In the genomic region with DNA sequence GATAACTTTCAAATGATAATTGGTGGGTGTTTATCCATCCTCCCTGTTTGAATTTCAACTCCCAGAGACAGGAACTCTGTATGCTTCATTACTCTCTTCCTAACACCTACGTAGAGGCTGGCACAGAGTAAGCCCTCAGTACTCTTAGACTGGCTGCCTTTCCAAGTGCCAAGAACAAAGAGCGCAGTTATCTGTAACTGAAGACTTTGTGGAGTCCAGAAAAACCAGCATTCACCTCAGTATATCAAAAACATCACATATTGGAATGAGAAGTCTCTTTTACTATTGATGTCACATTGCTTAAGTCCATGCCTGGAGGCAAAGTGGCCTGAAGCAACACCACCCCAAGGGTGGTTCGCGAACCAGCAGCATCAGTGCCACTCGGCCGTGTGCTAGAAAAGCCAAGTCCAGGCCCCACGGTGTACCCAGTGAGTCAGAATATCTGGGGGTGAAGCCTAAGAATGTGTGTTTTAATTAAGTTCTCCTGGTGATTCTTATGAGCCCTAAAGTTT, we compare ENCODE assay signal across 15 cellular contexts.
DNase-seq lines count a peak whose midpoint lies in the region; ATAC-seq and TF ChIP-seq lines count a peak whose summit lies in the region.
"Had no signal": no experiment of that assay in that cellular context is flagged by ENCODE, and none has a peak within 500 bp of the region (broad histone marks: within the 10 kb centered on the region; RNA-seq: fewer than 3 reads in every experiment).

No MANE protein-coding gene starts in this region.

- no peaks in the 10 kb centered on the region for H3K27me3 ChIP-seq in ascending aorta
- no peaks in the 10 kb centered on the region for H3K27me3 ChIP-seq in stomach
- H3K27me3 ChIP-seq: ovary had no signal

- H3K27me3 Mint-ChIP-seq in activated CD4-positive, alpha-beta T cell treated with anti-CD3 and anti-CD28 coated beads for 36 hours = peaks cover 6% of the 10 kb centered on the region
- H3K27me3 Mint-ChIP-seq in activated naive CD4-positive, alpha-beta T cell treated with anti-CD3 and anti-CD28 coated beads, Interleukin-2, amount 10 ng/mL, durations not matched to agents 7 days and 5 days = no peaks in the 10 kb centered on the region

- no peak overlapping the region for H3K4me3 Mint-ChIP-seq in activated CD4-positive, alpha-beta T cell treated with anti-CD3 and anti-CD28 coated beads for 36 hours
- H3K4me3 Mint-ChIP-seq in activated naive CD4-positive, alpha-beta T cell treated with anti-CD3 and anti-CD28 coated beads, Interleukin-2, amount 10 ng/mL, durations not matched to agents 7 days and 5 days = no peak overlapping the region
- H3K4me3 Mint-ChIP-seq: immature natural killer cell; T-helper 1 cell treated with Interleukin-12 subunit alpha and Interleukin-12 subunit beta and Interleukin-4 antibody, amounts not matched to agents 30 μg/mL and 1 μg/mL, for 36 hours had no signal

- intact Hi-C loops in activated CD4-positive, alpha-beta T cell treated with anti-CD3 and anti-CD28 coated beads for 36 hours (cut with DNase I, micrococcal nuclease) = loop anchor here (2.0 to 10.0 kb wide), 7 partner anchors 47 to 1409 kb away; partner anchors contain the start of genes EDEM3 (in 1 of the 2), SMG7 (in 1 of the 2), SWT1 (in 1 of the 2) and TRMT1L (in 1 of the 2)
- intact Hi-C loops in ascending aorta (cut with DNase I) = loop anchor here (2.0 kb wide), 2 partner anchors 55 to 89 kb away; no protein-coding TSS in a partner anchor
- intact Hi-C loops in left ventricle myocardium superior (cut with micrococcal nuclease) = loop anchor here (10.0 kb wide), 1 partner anchor 49 kb away; no protein-coding TSS in a partner anchor
- intact Hi-C loops in stomach (cut with DNase I; ENCODE audit: low total_unique reads) = no loop called here

- peaks cover 34% of the 10 kb centered on the region for H3K4me1 Mint-ChIP-seq in activated CD4-positive, alpha-beta T cell treated with anti-CD3 and anti-CD28 coated beads for 36 hours
- peaks cover 6% of the 10 kb centered on the region for H3K4me1 Mint-ChIP-seq in activated naive CD4-positive, alpha-beta T cell treated with anti-CD3 and anti-CD28 coated beads, Interleukin-2, amount 10 ng/mL, durations not matched to agents 7 days and 5 days
- H3K4me1 Mint-ChIP-seq: immature natural killer cell had no signal

- H3K36me3 Mint-ChIP-seq in activated CD4-positive, alpha-beta T cell treated with anti-CD3 and anti-CD28 coated beads for 36 hours (ENCODE audit: low read depth) = peaks cover 24% of the 10 kb centered on the region
- peaks cover 26% of the 10 kb centered on the region for H3K36me3 Mint-ChIP-seq in activated naive CD4-positive, alpha-beta T cell treated with anti-CD3 and anti-CD28 coated beads, Interleukin-2, amount 10 ng/mL, durations not matched to agents 7 days and 5 days

- no peak for TF ChIP-seq POLR2A in stomach (IDR thresholded peaks at IDR 0.05)
- TF ChIP-seq POLR2A in GM18505 (IDR thresholded peaks at IDR 0.05; ENCODE audit: borderline replicate concordance, extremely low read depth, insufficient read depth, insufficient read length) = no peak

- H3K36me3 ChIP-seq in ascending aorta (peaks cover 0 to 14% of the 10 kb centered on the region in 2 donors), stomach (peaks cover 0 to 8% (median 4%) of the 10 kb centered on the region in 4 donors)
- H3K36me3 ChIP-seq: ovary had no signal

- peaks cover 8 to 79% of the 10 kb centered on the region in 2 donors for H3K4me1 ChIP-seq in ascending aorta
- peaks cover 4 to 89% (median 53%) of the 10 kb centered on the region in 4 donors for H3K4me1 ChIP-seq in stomach

- no peak for DNase-seq in activated CD4-positive, alpha-beta T cell treated with anti-CD3 and anti-CD28 coated beads for 36 hours
- DNase-seq in activated CD4-positive, alpha-beta T cell treated with anti-CD3 and anti-CD28 coated beads, Interleukin-2, amount 50 U/mL, for 48 hours = no peak
- DNase-seq in ascending aorta (ENCODE audit: low spot score in 2 of 2) (no peak), left ventricle myocardium superior (no peak), stomach (no peak), NCI-H2227 (lab: John Stamatoyannopoulos, UW; ENCODE audit: unreplicated experiment) (no peak)
- DNase-seq in activated naive CD4-positive, alpha-beta T cell treated with anti-CD3 and anti-CD28 coated beads, Interleukin-2, amount 10 ng/mL, durations not matched to agents 7 days and 5 days = no peak
- DNase-seq: activated effector memory CD4-positive, alpha-beta T cell treated with anti-CD3 and anti-CD28 coated beads, Interleukin-2, amount 50 U/mL, for 16 hours; immature natural killer cell; NCI-H2081; ovary had no signal

- H3K9me3 Mint-ChIP-seq in activated CD4-positive, alpha-beta T cell treated with anti-CD3 and anti-CD28 coated beads for 36 hours (ENCODE audit: low read depth) = no peaks in the 10 kb centered on the region
- H3K9me3 Mint-ChIP-seq in activated naive CD4-positive, alpha-beta T cell treated with anti-CD3 and anti-CD28 coated beads, Interleukin-2, amount 10 ng/mL, durations not matched to agents 7 days and 5 days = no peaks in the 10 kb centered on the region
- H3K9me3 Mint-ChIP-seq: immature natural killer cell; T-helper 1 cell treated with Interleukin-12 subunit alpha and Interleukin-12 subunit beta and Interleukin-4 antibody, amounts not matched to agents 30 μg/mL and 1 μg/mL, for 36 hours had no signal

- peak; percentile 1 for ATAC-seq in activated CD4-positive, alpha-beta T cell treated with anti-CD3 and anti-CD28 coated beads for 36 hours
- ATAC-seq in left ventricle myocardium superior (peak; percentile 60), GM18505 (IDR thresholded peaks at IDR 0.05; ENCODE audit: unreplicated experiment) (no peak)

- H3K9me3 ChIP-seq in ascending aorta (no peaks in the 10 kb centered on the region), stomach (no peaks in the 10 kb centered on the region)
- H3K9me3 ChIP-seq: ovary had no signal

- H3K4me3 ChIP-seq in ascending aorta (no peak overlapping the region), stomach (no peak overlapping the region)
- H3K4me3 ChIP-seq: ovary had no signal

- TF ChIP-seq CTCF in ascending aorta (IDR thresholded peaks at IDR 0.05) (no peak), stomach (IDR thresholded peaks at IDR 0.05) (no peak)

- POLR2A ChIA-PET in activated CD4-positive, alpha-beta T cell treated with anti-CD3 and anti-CD28 coated beads for 36 hours (lab: Charles Lee) = interaction anchor here (1.0 to 2.2 kb wide), 3 partner anchors 16 to 129 kb away, joined by 3 to 22 read pairs (median 8); partner anchors contain the start of genes EDEM3 and NIBAN1

- TF ChIP-seq EP300 in stomach (IDR thresholded peaks at IDR 0.05) = no peak

- CTCF ChIA-PET in activated CD4-positive, alpha-beta T cell treated with anti-CD3 and anti-CD28 coated beads for 36 hours (lab: Charles Lee) = interaction anchor here (1.0 kb wide), 2 partner anchors 90 to 94 kb away, joined by 3 to 5 read pairs; no protein-coding TSS in a partner anchor
- CTCF ChIA-PET in activated naive CD4-positive, alpha-beta T cell treated with anti-CD3 and anti-CD28 coated beads, Interleukin-2, amount 10 ng/mL, durations not matched to agents 7 days and 5 days (lab: Charles Lee) = interaction anchor here (0.9 kb wide), 1 partner anchor 286 kb away, joined by 3 read pairs; no protein-coding TSS in a partner anchor

- H3K27ac ChIP-seq in ascending aorta (peak overlapping the region; percentile 86 to 93), stomach (peak overlapping the region in 4 of 5 donors; percentile 61 to 85 (median 74))
- H3K27ac ChIP-seq: 22Rv1, C4-2B had no signal

- peak overlapping the region; percentile 90 for H3K27ac Mint-ChIP-seq in activated CD4-positive, alpha-beta T cell treated with anti-CD3 and anti-CD28 coated beads for 36 hours
- no peak overlapping the region for H3K27ac Mint-ChIP-seq in activated naive CD4-positive, alpha-beta T cell treated with anti-CD3 and anti-CD28 coated beads, Interleukin-2, amount 10 ng/mL, durations not matched to agents 7 days and 5 days

- WGBS in stomach, 5 donors = 67 to 86% (median 74%) methylated on average over 7 of the region's 7 CpGs
